11 cellular contexts compared by ENCODE assay signal in genomic region chr3:43001094-43001553, GRCh38. TPM values are rescaled to one million over a fixed set of nuclear protein-coding genes. Genes with fewer than 3 reads are reported as not detected.
DNase-seq lines count a peak whose midpoint lies in the region; ATAC-seq, FAIRE-seq and TF ChIP-seq lines count a peak whose summit lies in the region.
"Had no signal": no experiment of that assay in that cellular context is flagged by ENCODE, and none has a peak within 500 bp of the region (broad histone marks: within the 10 kb centered on the region; RNA-seq: fewer than 3 reads in every experiment).

No MANE protein-coding gene starts in this region.

- ATAC-seq in GM19463 (IDR thresholded peaks at IDR 0.05; ENCODE audit: unreplicated experiment) (no peak), T-cell (replicated peaks in 1 of 4) (no peak)
- ATAC-seq: activated T-cell treated with anti-CD3 and anti-CD28 coated beads, Interleukin-2, amount 50 U/mL, for 4 hours had no signal

- POLR2A ChIA-PET in T-cell (lab: Charles Lee): no interaction called here

- H3K9me3 Mint-ChIP-seq in T-cell: no peaks in the 10 kb centered on the region
- H3K9me3 Mint-ChIP-seq: activated T-cell treated with anti-CD3 and anti-CD28 coated beads, Interleukin-2, amount 50 U/mL, for 4 hours had no signal

- DNase-seq in GM03348 (ENCODE audit: low spot score) (peak; percentile 91), cerebellum (ENCODE audit: low spot score) (peak; percentile 88), retinal pigment epithelial cell (ENCODE audit: low read depth) (peak; percentile 54), NCI-H2171 treated with DMSO at 0.1 percent for 48 hours (lab: John Stamatoyannopoulos, UW) (no peak), T-cell (no peak)
- no peak for DNase-seq in activated effector memory CD4-positive, alpha-beta T cell treated with Interleukin-2 at 50 U/mL for 16 hours
- DNase-seq: activated T-cell treated with anti-CD3 and anti-CD28 coated beads, Interleukin-2, amount 50 U/mL, for 4 hours; SK-N-SH had no signal

- H3K27ac Mint-ChIP-seq in T-cell: no peak overlapping the region

- H3K4me1 Mint-ChIP-seq in T-cell: peaks cover 8 to 14% (median 13%) of the 10 kb centered on the region in 3 donors

- TF ChIP-seq CTCF in retinal pigment epithelial cell (conservative IDR thresholded peaks at IDR 0.05; ENCODE audit: low read depth, low read length): no peak

- no peaks in the 10 kb centered on the region for H3K36me3 Mint-ChIP-seq in T-cell

- no peak overlapping the region for H3K4me3 ChIP-seq in retinal pigment epithelial cell (ENCODE audit: low read length)

- FAIRE-seq in islet of Langerhans (lab: Jason Lieb, UNC): peak; percentile 17
- FAIRE-seq: D721Med had no signal

- no peaks in the 10 kb centered on the region for H3K27me3 Mint-ChIP-seq in T-cell

- no peak overlapping the region for H3K4me3 Mint-ChIP-seq in T-cell
- H3K4me3 Mint-ChIP-seq: activated T-cell treated with anti-CD3 and anti-CD28 coated beads, Interleukin-2, amount 50 U/mL, for 4 hours had no signal

- CTCF ChIA-PET in T-cell (lab: Charles Lee): no interaction called here

RNA-seq across cellular contexts. Expression of gene GASK1A, which starts 22.0 kb away (rescaled TPM):
- 11.4 TPM for total RNA-seq in cerebellum
- under 1 TPM in 4 of 5 donors, not detected in 1; 0.10 to 0.49 (median 0.17) TPM for total RNA-seq in T-cell
- total RNA-seq: activated T-cell treated with anti-CD3 and anti-CD28 coated beads, Interleukin-2, amount 50 U/mL, for 4 hours had no signal

Comparison
In these comparisons a context has a peak if more than half of its experiments do, and no peak if none do; other contexts are left out.
1. DNase-seq: peak in GM03348 (single experiment), cerebellum (single experiment) and retinal pigment epithelial cell (single experiment); none in NCI-H2171 treated with DMSO at 0.1 percent for 48 hours (single experiment), activated effector memory CD4-positive, alpha-beta T cell treated with Interleukin-2 at 50 U/mL for 16 hours (single experiment) and T-cell (0 of 34).